Comparison of ENCODE assay signal across 22 cellular contexts in the genomic region with DNA sequence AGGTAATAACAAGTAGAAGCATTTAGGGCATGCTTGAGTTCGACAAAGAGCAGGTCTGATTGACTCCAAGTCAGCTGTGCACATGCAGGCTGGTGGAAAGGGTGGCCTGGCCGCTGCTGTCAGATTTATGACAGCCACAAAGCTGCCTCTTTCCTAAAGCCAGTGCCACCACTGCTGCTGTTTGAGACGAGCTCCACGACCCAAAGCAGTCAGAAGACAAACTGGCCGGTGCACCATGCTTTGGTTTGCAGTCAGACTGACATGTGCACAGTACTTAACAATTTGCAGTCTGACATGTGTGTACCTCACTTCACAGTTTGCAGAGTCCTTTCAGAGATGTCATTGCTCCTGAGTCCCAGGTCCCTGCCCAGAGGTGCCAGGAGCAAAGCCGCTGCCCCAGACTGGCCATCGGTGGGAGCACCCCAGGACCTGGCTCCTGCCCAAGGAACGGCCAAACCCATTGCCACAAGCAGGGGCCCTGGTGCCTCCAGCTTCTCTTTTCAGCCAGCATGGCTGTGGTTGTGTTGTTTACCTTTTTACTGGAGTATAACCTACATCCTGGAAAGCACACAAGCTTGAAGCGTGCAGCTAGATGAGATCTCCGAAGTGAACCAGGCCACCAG. TPM values are rescaled to one million over a fixed set of nuclear protein-coding genes. Genes with fewer than 3 reads are reported as not detected.
"Had no signal": no experiment of that assay in that cellular context is flagged by ENCODE, and none has a peak within 500 bp of the region (broad histone marks: within the 10 kb centered on the region; RNA-seq: fewer than 3 reads in every experiment).

No MANE protein-coding gene starts in this region.

- H3K4me1 Mint-ChIP-seq: activated naive CD8-positive, alpha-beta T cell treated with anti-CD3 and anti-CD28 coated beads, Interleukin-2, amount 50 U/mL, for 24 hours; memory B cell had no signal

- H3K27ac Mint-ChIP-seq: activated naive CD4-positive, alpha-beta T cell treated with anti-CD3 and anti-CD28 coated beads for 36 hours; activated naive CD8-positive, alpha-beta T cell treated with anti-CD3 and anti-CD28 coated beads, Interleukin-2, amount 50 U/mL, for 24 hours; activated T-helper 2 cell treated with anti-CD3 and anti-CD28 coated beads, Interferon-gamma antibody, Interleukin-2, Interleukin-4, amounts not matched to agents 10 μg/mL and 5 μg/mL and 100 μg/mL, durations not matched to agents 14 hours and 24 hours and 36 hours; memory B cell; stimulated activated naive CD8-positive, alpha-beta T cell treated with anti-CD3 and anti-CD28 coated beads, Interleukin-15, Interleukin-2, amounts not matched to agents 100 ng/mL and 50 ng/mL, for 24 hours had no signal

- H3K4me2 ChIP-seq: hepatocyte had no signal

- H3K9me3 Mint-ChIP-seq: activated naive CD4-positive, alpha-beta T cell treated with anti-CD3 and anti-CD28 coated beads for 36 hours; activated T-helper 2 cell treated with anti-CD3 and anti-CD28 coated beads, Interferon-gamma antibody, Interleukin-2, Interleukin-4, amounts not matched to agents 10 μg/mL and 5 μg/mL and 100 μg/mL, durations not matched to agents 14 hours and 24 hours and 36 hours; stimulated activated naive CD8-positive, alpha-beta T cell treated with anti-CD3 and anti-CD28 coated beads, Interleukin-15, Interleukin-2, amounts not matched to agents 100 ng/mL and 50 ng/mL, for 24 hours had no signal

- ATAC-seq: activated naive CD8-positive, alpha-beta T cell treated with anti-CD3 and anti-CD28 coated beads, Interleukin-2, amount 50 U/mL, for 24 hours; pancreas; upper lobe of right lung had no signal

- H3K4me1 ChIP-seq: ascending aorta, breast epithelium, pancreas, upper lobe of right lung had no signal

- H3K36me3 Mint-ChIP-seq: memory B cell had no signal

- H3K79me2 ChIP-seq: hepatocyte had no signal

- H3K4me3 ChIP-seq: ascending aorta, breast epithelium, hepatocyte, left ventricle myocardium inferior, pancreas, SK-N-MC, skin epidermis, testis, upper lobe of right lung had no signal

- H2AFZ ChIP-seq: hepatocyte had no signal

- H3K4me3 Mint-ChIP-seq: activated naive CD4-positive, alpha-beta T cell treated with anti-CD3 and anti-CD28 coated beads for 36 hours; activated naive CD8-positive, alpha-beta T cell treated with anti-CD3 and anti-CD28 coated beads, Interleukin-2, amount 50 U/mL, for 24 hours; memory B cell; nephron; stimulated activated naive CD8-positive, alpha-beta T cell treated with anti-CD3 and anti-CD28 coated beads, Interleukin-15, Interleukin-2, amounts not matched to agents 100 ng/mL and 50 ng/mL, for 24 hours had no signal

- DNase-seq: activated CD4-positive, alpha-beta T cell treated with anti-CD3 and anti-CD28 coated beads for 1 hour; activated CD4-positive, alpha-beta T cell treated with anti-CD3 and anti-CD28 coated beads, Interleukin-2, amount 50 U/mL, for 48 hours; activated naive CD4-positive, alpha-beta T cell treated with anti-CD3 and anti-CD28 coated beads for 36 hours; activated naive CD8-positive, alpha-beta T cell treated with anti-CD3 and anti-CD28 coated beads, Interleukin-2, amount 50 U/mL, for 24 hours; activated T-cell treated with anti-CD3 and anti-CD28 coated beads, Interleukin-2, amount 50 U/mL, for 1 hour; left ventricle myocardium inferior; pancreas; T1000; testis; upper lobe of right lung had no signal

- H3K36me3 ChIP-seq: ascending aorta, breast epithelium, left ventricle myocardium inferior, pancreas, upper lobe of right lung had no signal

- H3K27me3 ChIP-seq: ascending aorta, breast epithelium, hepatocyte, pancreas, testis had no signal

- H3K9me3 ChIP-seq: ascending aorta, breast epithelium, pancreas, testis, upper lobe of right lung had no signal

- H3K27ac ChIP-seq: ascending aorta, breast epithelium, hepatocyte, left ventricle myocardium inferior, pancreas, SK-N-MC, skin epidermis, testis, upper lobe of right lung had no signal

RNA-seq across cellular contexts. Expression of a gene that starts 28.7 kb away (rescaled TPM):
- total RNA-seq: activated naive CD4-positive, alpha-beta T cell treated with anti-CD3 and anti-CD28 coated beads for 36 hours; activated T-helper 2 cell treated with anti-CD3 and anti-CD28 coated beads, Interferon-gamma antibody, Interleukin-2, Interleukin-4, amounts not matched to agents 10 μg/mL and 5 μg/mL and 100 μg/mL, durations not matched to agents 14 hours and 24 hours and 36 hours; ascending aorta; esophagus mucosa; hepatocyte; renal cortical epithelial cell; upper lobe of right lung had no signal
- polyA plus RNA-seq: hepatocyte, keratinocyte had no signal
